In genomic region chr12:11664101-11664500, GRCh38 we compare ENCODE assay signal across 16 cellular contexts.
"Had no signal": no experiment of that assay in that cellular context is flagged by ENCODE, and none has a peak within 500 bp of the region (broad histone marks: within the 10 kb centered on the region; RNA-seq: fewer than 3 reads in every experiment).

No MANE protein-coding gene starts in this region.

- DNase-seq: activated CD8-positive, alpha-beta memory T cell treated with anti-CD3 and anti-CD28 coated beads for 24 hours; activated CD8-positive, alpha-beta memory T cell treated with anti-CD3 and anti-CD28 coated beads, Interleukin-2, amount 50 U/mL, for 48 hours; activated effector memory CD4-positive, alpha-beta T cell treated with anti-CD3 and anti-CD28 coated beads, Interleukin-2, amount 50 U/mL, for 16 hours; activated naive CD4-positive, alpha-beta T cell treated with anti-CD3 and anti-CD28 coated beads, Interleukin-2, amount 50 U/mL, for 16 hours; activated T-cell treated with anti-CD3 and anti-CD28 coated beads, Interleukin-2, amount 50 U/mL, for 72 hours; aorta; brain microvascular endothelial cell; cerebellar nuclear complex; effector CD4-positive, alpha-beta T cell; hippocampal formation; left colon; midbrain; stimulated activated CD4-positive, alpha-beta T cell treated with anti-CD3 and anti-CD28 coated beads, Interleukin-4, amount 100 ng/mL, for 4 hours; T1000 had no signal

- H3K27me3 ChIP-seq: brain microvascular endothelial cell had no signal

- ATAC-seq: activated T-cell treated with anti-CD3 and anti-CD28 coated beads, Interleukin-2, amount 50 U/mL, for 72 hours; esophagus mucosa; left colon; stimulated activated memory B cell treated with anti-CD40 and anti-IgM and Interleukin-4, amounts not matched to agents 10 μg/mL and 1 μg/mL and 100 μg/mL, for 72 hours had no signal

- H3K27ac ChIP-seq: brain microvascular endothelial cell had no signal
